19 cellular contexts compared by ENCODE assay signal in genomic region chr22:30855677-30856518, GRCh38.
A peak's percentile ranks its signal among the peaks of the same experiment; 100 is the strongest.
DNase-seq lines count a peak whose midpoint lies in the region; ATAC-seq, FAIRE-seq and TF ChIP-seq lines count a peak whose summit lies in the region.
"Had no signal": no experiment of that assay in that cellular context is flagged by ENCODE, and none has a peak within 500 bp of the region (broad histone marks: within the 10 kb centered on the region; RNA-seq: fewer than 3 reads in every experiment).

No MANE protein-coding gene starts in this region.

- no peaks in the 10 kb centered on the region for H3K9me2 ChIP-seq in GM23248 (ENCODE audit: insufficient read depth)

- no peak for TF ChIP-seq POLR2A in H1 (IDR thresholded peaks at IDR 0.05; ENCODE audit: control extremely low read depth in 1 of 2, low read depth in 2 of 2, low read length in 2 of 2)

- no peak overlapping the region for H3K4ac ChIP-seq in H1 (replicated peaks; ENCODE audit: insufficient read length, low read depth, low read length)

- H3K9ac ChIP-seq in GM23248, result no peak overlapping the region
- H3K9ac ChIP-seq in H1 (replicated peaks in 1 of 4; ENCODE audit: extremely low read depth in 1 of 4, low read depth in 3 of 4, low read length in 3 of 4), result no peak overlapping the region

- no peaks in the 10 kb centered on the region for H3F3A ChIP-seq in GM23248 (ENCODE audit: insufficient read depth)

- in situ Hi-C loops in GM23248 (cut with MboI), result no loop called here

- H4K5ac ChIP-seq in H1 (ENCODE audit: insufficient read length, low read depth, low read length), result no peak overlapping the region

- no peak for TF ChIP-seq RAD21 in H1 (IDR thresholded peaks at IDR 0.05 in 1 of 2, conservative IDR thresholded peaks at IDR 0.05 in 1 of 2; ENCODE audit: low read depth in 2 of 2, low read length in 2 of 2)

- no peaks in the 10 kb centered on the region for H3K79me1 ChIP-seq in H1 (ENCODE audit: low read depth, low read length)

- no peaks in the 10 kb centered on the region for H3K27me3 Mint-ChIP-seq in activated naive CD4-positive, alpha-beta T cell treated with anti-CD3 and anti-CD28 coated beads, Interleukin-2, amount 10 ng/mL, durations not matched to agents 7 days and 5 days

- no peak overlapping the region for H3K4me3 Mint-ChIP-seq in activated naive CD4-positive, alpha-beta T cell treated with anti-CD3 and anti-CD28 coated beads, Interleukin-2, amount 10 ng/mL, durations not matched to agents 7 days and 5 days
- H3K4me3 Mint-ChIP-seq: CD4-positive, alpha-beta T cell; HFFc6 had no signal

- intact Hi-C loops in posterior vena cava (cut with DNase I), result no loop called here

- TF ChIP-seq EP300 in H1 (IDR thresholded peaks at IDR 0.05; ENCODE audit: borderline replicate concordance in 1 of 2, low read depth in 2 of 2, low read length in 2 of 2), result no peak

- H3K9me3 Mint-ChIP-seq in activated naive CD4-positive, alpha-beta T cell treated with anti-CD3 and anti-CD28 coated beads, Interleukin-2, amount 10 ng/mL, durations not matched to agents 7 days and 5 days, result no peaks in the 10 kb centered on the region

- H3K27ac ChIP-seq in GM23248, result no peak overlapping the region
- no peak overlapping the region for H3K27ac ChIP-seq in H1 (ENCODE audit: low read depth, low read length)
- H3K27ac ChIP-seq: A549, HL-60 had no signal

- no peaks in the 10 kb centered on the region for H3K23me2 ChIP-seq in H1 (ENCODE audit: low read depth, low read length)

- no peak overlapping the region for H2BK12ac ChIP-seq in H1 (ENCODE audit: low read depth, low read length)

- 71 to 80% methylated on average over 4 of the region's 4 CpGs for WGBS in GM23248 (ENCODE audit: low coverage in 1 of 2, low lambda C conversion rate in 2 of 2, missing lambda C conversion rate in 2 of 2), 2 experiments
- 85% methylated on average over 4 of the region's 4 CpGs; no CpG with 5 or more reads in 1 of the 2 experiments for WGBS in H1 (ENCODE audit: extremely low coverage in 1 of 2, insufficient coverage in 1 of 2, insufficient read length in 1 of 2, insufficient replicate concordance in 2 of 2, low coverage in 1 of 2, low lambda C conversion rate in 2 of 2, missing lambda C conversion rate in 1 of 2), 2 experiments

- no peak overlapping the region for H2AFZ ChIP-seq in GM23248
- no peak overlapping the region for H2AFZ ChIP-seq in H1 (ENCODE audit: low read length)

- no peak overlapping the region for H2BK120ac ChIP-seq in H1 (replicated peaks; ENCODE audit: low read depth, low read length)

- DNase-seq in AG08395 (ENCODE audit: low spot score), result peak; percentile 1
- peak; percentile 46 for DNase-seq in GM23248
- no peak for DNase-seq in H1 (ENCODE audit: low read depth in 1 of 2, low spot score in 2 of 2)
- peak; percentile 18 for DNase-seq in posterior vena cava (ENCODE audit: low spot score)
- DNase-seq in hepatic stellate cell (ENCODE audit: low spot score), result no peak
- no peak for DNase-seq in activated naive CD4-positive, alpha-beta T cell treated with anti-CD3 and anti-CD28 coated beads, Interleukin-2, amount 10 ng/mL, durations not matched to agents 7 days and 5 days
- DNase-seq in SW 1271 (lab: John Stamatoyannopoulos, UW), result no peak
- DNase-seq: DMS79 treated with DMSO at 0.1 percent for 48 hours, GDM1, HFFc6, KBM-7, NCI-H1092 treated with DMSO at 0.1 percent for 48 hours, NCI-H1694 had no signal

- H3K56ac ChIP-seq in H1 (replicated peaks; ENCODE audit: insufficient read length, low read depth, low read length), result no peak overlapping the region

- POLR2A ChIA-PET in H1 (lab: Charles Lee; ENCODE audit: partially characterized antibody), result no interaction called here

- H3K4me1 ChIP-seq in GM23248 (ENCODE audit: insufficient read depth) (no peaks in the 10 kb centered on the region), H1 (replicated peaks in 1 of 4; ENCODE audit: control insufficient read depth in 3 of 4, insufficient read depth in 4 of 4, low read length in 3 of 4) (no peaks in the 10 kb centered on the region)
- H3K4me1 ChIP-seq: A549 had no signal

- no peak overlapping the region for H4K91ac ChIP-seq in H1 (replicated peaks; ENCODE audit: insufficient read length, low read length)

- no peak overlapping the region for H2BK15ac ChIP-seq in H1 (ENCODE audit: low read length)

- H4K20me1 ChIP-seq in GM23248 (ENCODE audit: insufficient read depth) (no peaks in the 10 kb centered on the region), H1 (replicated peaks in 1 of 2; ENCODE audit: control insufficient read depth in 1 of 2, insufficient read depth in 2 of 2, low read length in 2 of 2) (peaks cover 0 to 2% of the 10 kb centered on the region in 2 experiments)

- H3K14ac ChIP-seq in H1 (ENCODE audit: insufficient read length), result no peak overlapping the region

- CTCF ChIA-PET in H1 (lab: Charles Lee; ENCODE audit: partially characterized antibody), result interaction anchor here (1.2 kb wide), 1 partner anchor 83 kb away, joined by 3 read pairs; no protein-coding TSS in a partner anchor
- CTCF ChIA-PET in activated naive CD4-positive, alpha-beta T cell treated with anti-CD3 and anti-CD28 coated beads, Interleukin-2, amount 10 ng/mL, durations not matched to agents 7 days and 5 days (lab: Charles Lee), result no interaction called here

- H3K27me3 ChIP-seq in GM23248 (replicated peaks; ENCODE audit: insufficient read depth) (no peaks in the 10 kb centered on the region), H1 (replicated peaks in 1 of 4; ENCODE audit: control insufficient read depth in 3 of 4, extremely low read depth in 1 of 4, insufficient read depth in 3 of 4, low read length in 3 of 4) (no peaks in the 10 kb centered on the region)

- no peak overlapping the region for H3K27ac Mint-ChIP-seq in activated naive CD4-positive, alpha-beta T cell treated with anti-CD3 and anti-CD28 coated beads, Interleukin-2, amount 10 ng/mL, durations not matched to agents 7 days and 5 days
- H3K27ac Mint-ChIP-seq: CD4-positive, alpha-beta T cell; HFFc6 had no signal

- no peak for TF ChIP-seq CTCF in H1 (IDR thresholded peaks at IDR 0.05; ENCODE audit: control extremely low read depth in 1 of 3, insufficient read depth in 1 of 3, low read depth in 1 of 3, low read length in 3 of 3)

- no peak overlapping the region; the same call in 1 of the 2 replicates for H4K8ac ChIP-seq in H1 (ENCODE audit: extremely low read depth, insufficient read depth, low read length)

- no peak for FAIRE-seq in H1 (lab: Jason Lieb, UNC)
- FAIRE-seq: A549, D721Med, GM12892 had no signal

- H3K18ac ChIP-seq in H1 (ENCODE audit: extremely low read depth, low read length), result no peak overlapping the region

- H3K79me2 ChIP-seq in GM23248 (ENCODE audit: insufficient read depth) (no peaks in the 10 kb centered on the region), H1 (ENCODE audit: control insufficient read depth in 1 of 2, insufficient read depth in 2 of 2, low read length in 2 of 2) (no peaks in the 10 kb centered on the region)

- no peak overlapping the region for H3K23ac ChIP-seq in H1 (ENCODE audit: insufficient read length)

- H3K36me3 ChIP-seq in GM23248 (ENCODE audit: low read depth), result no peaks in the 10 kb centered on the region
- no peaks in the 10 kb centered on the region for H3K36me3 ChIP-seq in H1 (ENCODE audit: control insufficient read depth in 2 of 4, insufficient read depth in 4 of 4, low read length in 3 of 4)

- no peaks in the 10 kb centered on the region for H3K9me3 ChIP-seq in GM23248 (ENCODE audit: low read depth)
- no peaks in the 10 kb centered on the region for H3K9me3 ChIP-seq in H1 (ENCODE audit: insufficient read depth in 2 of 2, low read depth in 1 of 2, low read length in 1 of 2)

- 0 out of 2 replicates have a peak overlapping the region, but pooled peaks have one; percentile 21 for H2BK20ac ChIP-seq in H1 (ENCODE audit: low read length)

- H2AK5ac ChIP-seq in H1 (ENCODE audit: low read depth, low read length), result no peak overlapping the region

- H3K4me2 ChIP-seq in GM23248 (ENCODE audit: unreplicated experiment) (no peak overlapping the region), H1 (ENCODE audit: insufficient read depth in 1 of 2, low read depth in 2 of 2, low read length in 2 of 2) (no peak overlapping the region)
- H3K4me2 ChIP-seq: A549 had no signal

- no peaks in the 10 kb centered on the region for H3K36me3 Mint-ChIP-seq in activated naive CD4-positive, alpha-beta T cell treated with anti-CD3 and anti-CD28 coated beads, Interleukin-2, amount 10 ng/mL, durations not matched to agents 7 days and 5 days

- no peak for ATAC-seq in GM21360 (IDR thresholded peaks at IDR 0.05; ENCODE audit: unreplicated experiment)
- ATAC-seq: A549 had no signal

- H2BK5ac ChIP-seq in H1 (ENCODE audit: low read depth, low read length), result no peak overlapping the region

- H3K4me1 Mint-ChIP-seq in activated naive CD4-positive, alpha-beta T cell treated with anti-CD3 and anti-CD28 coated beads, Interleukin-2, amount 10 ng/mL, durations not matched to agents 7 days and 5 days, result no peaks in the 10 kb centered on the region

- H3K4me3 ChIP-seq in GM23248 (no peak overlapping the region), H1 (ENCODE audit: extremely low read depth in 1 of 4, insufficient read depth in 2 of 4, low read depth in 3 of 4, low read length in 4 of 4) (no peak overlapping the region)
- H3K4me3 ChIP-seq: A549 had no signal

TF ChIP-seq in H1, 55 proteins besides CTCF, POLR2A, EP300 and RAD21 (continues in another document):
- TF ChIP-seq SIN3A (conservative IDR thresholded peaks at IDR 0.05 in 1 of 2, IDR thresholded peaks at IDR 0.05 in 1 of 2; ENCODE audit: low read depth in 1 of 2, low read length in 2 of 2) (no peak), RXRA (IDR thresholded peaks at IDR 0.05; ENCODE audit: insufficient read depth, low read depth, low read length) (no peak), SP1 (IDR thresholded peaks at IDR 0.05; ENCODE audit: low read depth, low read length) (no peak), PHF8 (conservative IDR thresholded peaks at IDR 0.05; ENCODE audit: low read depth, low read length) (no peak), TAF7 (optimal IDR thresholded peaks at IDR 0.05; ENCODE audit: borderline replicate concordance, low read depth, low read length) (no peak), RNF2 (IDR thresholded peaks at IDR 0.05; ENCODE audit: borderline replicate concordance, low read depth, low read length, missing control alignments, poor library complexity, severe bottlenecking) (no peak), CHD2 (IDR thresholded peaks at IDR 0.05; ENCODE audit: low read length) (no peak), NANOG (IDR thresholded peaks at IDR 0.05; ENCODE audit: insufficient read depth, low read depth, low read length, poor library complexity, severe bottlenecking) (no peak), CEBPB (IDR thresholded peaks at IDR 0.05; ENCODE audit: low read depth, low read length) (no peak), KDM1A (IDR thresholded peaks at IDR 0.05; ENCODE audit: borderline replicate concordance, low read length) (no peak), ZNF274 (IDR thresholded peaks at IDR 0.05; ENCODE audit: borderline replicate concordance, extremely low read depth, low read length) (no peak), TAF1 (IDR thresholded peaks at IDR 0.05; ENCODE audit: low read depth, low read length) (no peak), GABPA (IDR thresholded peaks at IDR 0.05; ENCODE audit: borderline replicate concordance, insufficient read depth, low read length) (no peak), EGR1 (IDR thresholded peaks at IDR 0.05; ENCODE audit: borderline replicate concordance, low read depth, low read length) (no peak), FOSL1 (IDR thresholded peaks at IDR 0.05; ENCODE audit: insufficient read depth, low read depth, low read length) (no peak)

Comparison
In these comparisons a context has a peak if more than half of its experiments do, and no peak if none do; other contexts are left out.
1. DNase-seq: peak in AG08395 (single experiment), GM23248 (single experiment) and posterior vena cava (single experiment); none in H1 (0 of 2), hepatic stellate cell (single experiment), activated naive CD4-positive, alpha-beta T cell treated with anti-CD3 and anti-CD28 coated beads, Interleukin-2, amount 10 ng/mL, durations not matched to agents 7 days and 5 days (single experiment) and SW 1271 (0 of 2).